Comparison of ENCODE assay signal across 1 cellular context in the genomic region with DNA sequence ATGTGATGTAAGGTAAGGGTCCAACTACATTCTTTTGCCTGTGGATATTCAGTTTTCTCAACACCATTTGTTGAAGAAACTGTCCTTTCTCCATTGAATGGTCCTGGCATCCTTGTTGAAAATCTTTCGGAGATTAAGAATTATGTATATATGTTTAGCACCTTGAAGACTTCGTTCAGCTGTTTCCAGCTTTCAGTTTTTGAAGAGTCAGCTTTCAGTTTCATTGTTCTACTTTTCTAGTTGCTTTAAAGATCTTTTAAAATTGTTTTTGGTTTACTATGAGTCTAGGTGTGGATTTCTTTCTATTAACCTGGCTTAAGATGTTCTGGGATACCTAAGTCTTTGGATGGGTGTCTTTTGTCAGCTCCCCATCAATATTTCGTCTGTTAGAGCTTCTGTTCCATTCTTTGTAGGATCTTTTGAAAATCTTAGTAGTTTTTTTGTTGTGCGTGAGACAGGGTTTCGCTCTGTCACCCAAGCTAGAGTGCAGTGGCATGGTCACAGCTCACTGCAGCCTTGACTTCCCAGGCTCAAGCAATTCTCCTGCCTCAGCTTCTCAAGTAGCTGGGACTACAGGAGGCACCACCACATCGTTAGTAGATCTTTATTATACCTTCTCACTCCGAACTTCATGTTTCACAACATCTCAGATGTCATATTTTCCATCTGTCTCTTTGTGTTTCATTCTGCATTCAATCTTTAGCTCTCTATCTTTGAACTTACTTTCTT.
TF ChIP-seq lines count a peak whose summit lies in the region.

No MANE protein-coding gene starts in this region.

TF ChIP-seq in WTC11, 78 proteins besides CTCF, POLR2A, EP300 and RAD21 (continued from another document):
- TF ChIP-seq, protein P1, sequence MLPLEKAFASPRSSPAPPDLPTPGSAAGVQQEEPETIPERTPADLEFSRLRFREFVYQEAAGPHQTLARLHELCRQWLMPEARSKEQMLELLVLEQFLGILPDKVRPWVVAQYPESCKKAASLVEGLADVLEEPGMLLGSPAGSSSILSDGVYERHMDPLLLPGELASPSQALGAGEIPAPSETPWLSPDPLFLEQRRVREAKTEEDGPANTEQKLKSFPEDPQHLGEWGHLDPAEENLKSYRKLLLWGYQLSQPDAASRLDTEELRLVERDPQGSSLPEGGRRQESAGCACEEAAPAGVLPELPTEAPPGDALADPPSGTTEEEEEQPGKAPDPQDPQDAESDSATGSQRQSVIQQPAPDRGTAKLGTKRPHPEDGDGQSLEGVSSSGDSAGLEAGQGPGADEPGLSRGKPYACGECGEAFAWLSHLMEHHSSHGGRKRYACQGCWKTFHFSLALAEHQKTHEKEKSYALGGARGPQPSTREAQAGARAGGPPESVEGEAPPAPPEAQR (CRISPR knock-in tag; IDR thresholded peaks at IDR 0.05), result no peak
- TF ChIP-seq GRHL2 (CRISPR knock-in tag; IDR thresholded peaks at IDR 0.05; ENCODE audit: insufficient replicate concordance, severe bottlenecking) (no peak), GABPB1 (CRISPR knock-in tag; IDR thresholded peaks at IDR 0.05) (no peak), ZNF416 (CRISPR knock-in tag; IDR thresholded peaks at IDR 0.05) (no peak), JUN (CRISPR knock-in tag; IDR thresholded peaks at IDR 0.05) (no peak), PRRX2 (CRISPR knock-in tag; IDR thresholded peaks at IDR 0.05) (no peak), TEAD1 (CRISPR knock-in tag; IDR thresholded peaks at IDR 0.05) (no peak)
- TF ChIP-seq, protein P2, sequence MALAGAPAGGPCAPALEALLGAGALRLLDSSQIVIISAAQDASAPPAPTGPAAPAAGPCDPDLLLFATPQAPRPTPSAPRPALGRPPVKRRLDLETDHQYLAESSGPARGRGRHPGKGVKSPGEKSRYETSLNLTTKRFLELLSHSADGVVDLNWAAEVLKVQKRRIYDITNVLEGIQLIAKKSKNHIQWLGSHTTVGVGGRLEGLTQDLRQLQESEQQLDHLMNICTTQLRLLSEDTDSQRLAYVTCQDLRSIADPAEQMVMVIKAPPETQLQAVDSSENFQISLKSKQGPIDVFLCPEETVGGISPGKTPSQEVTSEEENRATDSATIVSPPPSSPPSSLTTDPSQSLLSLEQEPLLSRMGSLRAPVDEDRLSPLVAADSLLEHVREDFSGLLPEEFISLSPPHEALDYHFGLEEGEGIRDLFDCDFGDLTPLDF (CRISPR knock-in tag; IDR thresholded peaks at IDR 0.05), result no peak
- TF ChIP-seq, protein P3, sequence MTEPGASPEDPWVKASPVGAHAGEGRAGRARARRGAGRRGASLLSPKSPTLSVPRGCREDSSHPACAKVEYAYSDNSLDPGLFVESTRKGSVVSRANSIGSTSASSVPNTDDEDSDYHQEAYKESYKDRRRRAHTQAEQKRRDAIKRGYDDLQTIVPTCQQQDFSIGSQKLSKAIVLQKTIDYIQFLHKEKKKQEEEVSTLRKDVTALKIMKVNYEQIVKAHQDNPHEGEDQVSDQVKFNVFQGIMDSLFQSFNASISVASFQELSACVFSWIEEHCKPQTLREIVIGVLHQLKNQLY (CRISPR knock-in tag; IDR thresholded peaks at IDR 0.05), result no peak
- TF ChIP-seq, protein P4, sequence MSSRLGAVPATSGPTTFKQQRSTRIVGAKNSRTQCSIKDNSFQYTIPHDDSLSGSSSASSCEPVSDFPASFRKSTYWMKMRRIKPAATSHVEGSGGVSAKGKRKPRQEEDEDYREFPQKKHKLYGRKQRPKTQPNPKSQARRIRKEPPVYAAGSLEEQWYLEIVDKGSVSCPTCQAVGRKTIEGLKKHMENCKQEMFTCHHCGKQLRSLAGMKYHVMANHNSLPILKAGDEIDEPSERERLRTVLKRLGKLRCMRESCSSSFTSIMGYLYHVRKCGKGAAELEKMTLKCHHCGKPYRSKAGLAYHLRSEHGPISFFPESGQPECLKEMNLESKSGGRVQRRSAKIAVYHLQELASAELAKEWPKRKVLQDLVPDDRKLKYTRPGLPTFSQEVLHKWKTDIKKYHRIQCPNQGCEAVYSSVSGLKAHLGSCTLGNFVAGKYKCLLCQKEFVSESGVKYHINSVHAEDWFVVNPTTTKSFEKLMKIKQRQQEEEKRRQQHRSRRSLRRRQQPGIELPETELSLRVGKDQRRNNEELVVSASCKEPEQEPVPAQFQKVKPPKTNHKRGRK (CRISPR knock-in tag; IDR thresholded peaks at IDR 0.05; ENCODE audit: borderline replicate concordance), result no peak
- TF ChIP-seq, protein P5, sequence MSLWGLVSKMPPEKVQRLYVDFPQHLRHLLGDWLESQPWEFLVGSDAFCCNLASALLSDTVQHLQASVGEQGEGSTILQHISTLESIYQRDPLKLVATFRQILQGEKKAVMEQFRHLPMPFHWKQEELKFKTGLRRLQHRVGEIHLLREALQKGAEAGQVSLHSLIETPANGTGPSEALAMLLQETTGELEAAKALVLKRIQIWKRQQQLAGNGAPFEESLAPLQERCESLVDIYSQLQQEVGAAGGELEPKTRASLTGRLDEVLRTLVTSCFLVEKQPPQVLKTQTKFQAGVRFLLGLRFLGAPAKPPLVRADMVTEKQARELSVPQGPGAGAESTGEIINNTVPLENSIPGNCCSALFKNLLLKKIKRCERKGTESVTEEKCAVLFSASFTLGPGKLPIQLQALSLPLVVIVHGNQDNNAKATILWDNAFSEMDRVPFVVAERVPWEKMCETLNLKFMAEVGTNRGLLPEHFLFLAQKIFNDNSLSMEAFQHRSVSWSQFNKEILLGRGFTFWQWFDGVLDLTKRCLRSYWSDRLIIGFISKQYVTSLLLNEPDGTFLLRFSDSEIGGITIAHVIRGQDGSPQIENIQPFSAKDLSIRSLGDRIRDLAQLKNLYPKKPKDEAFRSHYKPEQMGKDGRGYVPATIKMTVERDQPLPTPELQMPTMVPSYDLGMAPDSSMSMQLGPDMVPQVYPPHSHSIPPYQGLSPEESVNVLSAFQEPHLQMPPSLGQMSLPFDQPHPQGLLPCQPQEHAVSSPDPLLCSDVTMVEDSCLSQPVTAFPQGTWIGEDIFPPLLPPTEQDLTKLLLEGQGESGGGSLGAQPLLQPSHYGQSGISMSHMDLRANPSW (CRISPR knock-in tag; conservative IDR thresholded peaks at IDR 0.05; ENCODE audit: low read depth), result no peak
- TF ChIP-seq, protein P6, sequence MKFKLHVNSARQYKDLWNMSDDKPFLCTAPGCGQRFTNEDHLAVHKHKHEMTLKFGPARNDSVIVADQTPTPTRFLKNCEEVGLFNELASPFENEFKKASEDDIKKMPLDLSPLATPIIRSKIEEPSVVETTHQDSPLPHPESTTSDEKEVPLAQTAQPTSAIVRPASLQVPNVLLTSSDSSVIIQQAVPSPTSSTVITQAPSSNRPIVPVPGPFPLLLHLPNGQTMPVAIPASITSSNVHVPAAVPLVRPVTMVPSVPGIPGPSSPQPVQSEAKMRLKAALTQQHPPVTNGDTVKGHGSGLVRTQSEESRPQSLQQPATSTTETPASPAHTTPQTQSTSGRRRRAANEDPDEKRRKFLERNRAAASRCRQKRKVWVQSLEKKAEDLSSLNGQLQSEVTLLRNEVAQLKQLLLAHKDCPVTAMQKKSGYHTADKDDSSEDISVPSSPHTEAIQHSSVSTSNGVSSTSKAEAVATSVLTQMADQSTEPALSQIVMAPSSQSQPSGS (CRISPR knock-in tag; IDR thresholded peaks at IDR 0.05; ENCODE audit: borderline replicate concordance, low read depth), result no peak
TF ChIP-seq in WTC11: peak in this region for 0.
